9 cellular contexts compared by ENCODE assay signal in the genomic region with DNA sequence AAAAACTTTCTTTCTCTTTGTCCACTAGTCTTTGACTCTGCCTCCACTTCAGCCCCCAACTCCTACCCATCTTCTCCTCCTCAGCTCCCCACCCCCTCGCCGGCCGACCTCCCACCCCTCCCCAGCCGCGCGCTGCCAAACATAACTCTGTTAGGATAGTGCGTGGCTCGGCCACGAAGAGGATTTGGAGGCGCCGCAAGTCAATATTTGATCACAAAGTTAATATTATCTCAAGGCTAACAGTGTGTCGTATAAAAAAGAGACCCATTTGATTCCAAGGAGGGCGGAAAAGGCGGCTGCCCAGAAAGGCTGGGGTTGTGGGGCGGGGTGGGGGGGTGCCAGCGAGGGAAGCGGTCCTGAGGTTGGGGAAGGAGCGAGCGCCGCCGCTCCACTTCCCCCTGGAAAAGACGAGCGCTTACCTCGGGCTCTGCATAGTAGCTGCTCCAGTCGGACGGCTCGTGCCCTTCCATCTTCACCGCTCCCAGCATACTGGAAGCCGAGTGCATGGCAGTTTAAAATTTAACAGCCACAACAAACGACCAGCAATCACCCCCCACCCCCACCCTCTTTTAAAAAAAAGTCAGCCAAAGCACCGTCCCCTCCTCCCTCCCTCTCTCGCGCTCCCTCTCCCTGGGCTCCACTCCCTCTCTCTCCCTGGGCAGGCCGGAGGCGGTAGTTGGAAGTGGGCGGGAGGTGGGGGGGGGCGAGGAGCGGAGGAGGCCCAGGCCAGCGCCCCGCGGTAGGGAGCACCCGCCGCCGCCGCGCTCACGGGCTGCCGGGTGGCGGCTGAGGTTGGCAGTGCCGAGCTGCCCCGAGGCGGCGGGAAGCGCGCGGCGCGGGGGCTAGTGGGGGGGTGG. TPM values are rescaled to one million over a fixed set of nuclear protein-coding genes. Genes with fewer than 3 reads are reported as not detected.
DNase-seq lines count a peak whose midpoint lies in the region; ATAC-seq, FAIRE-seq and TF ChIP-seq lines count a peak whose summit lies in the region.
"Had no signal": no experiment of that assay in that cellular context is flagged by ENCODE, and none has a peak within 500 bp of the region (broad histone marks: within the 10 kb centered on the region; RNA-seq: fewer than 3 reads in every experiment).

A gene (minus strand): TSS at position 800 of the 857 bp plus-strand sequence. CDS start 294 bp downstream, at position 506.

- CTCF ChIA-PET in HepG2 (lab: Yijun Ruan, JAX; ENCODE audit: low intra/inter-chr PET ratio, low total read pairs) = interaction anchor here (0.7 to 5.0 kb wide), 5 partner anchors 94 to 250 kb away, joined by 3 to 83 read pairs (median 27); no protein-coding TSS in a partner anchor

- H3K79me2 ChIP-seq in HepG2 (ENCODE audit: insufficient read depth, low read length) = peaks cover 39% of the 10 kb centered on the region

- ATAC-seq in HepG2 (peak; percentile 63), HG03025 (IDR thresholded peaks at IDR 0.05; ENCODE audit: low FRiP score, unreplicated experiment) (no peak), Right ventricle myocardium inferior (no peak)

- no peak within 1 kb of the TSS for H2AFZ ChIP-seq in HepG2 (ENCODE audit: low read length)

- DNase-seq in cardiac muscle cell (ENCODE audit: low read depth in 1 of 2, low spot score in 1 of 2) (peak in 1 of 2 donors; percentile 10), cardiac septum (ENCODE audit: low spot score) (no peak), SJCRH30 (peak; percentile 60 to 66), HepG2 (ENCODE audit: low spot score) (peak; percentile 93), Right ventricle myocardium inferior (ENCODE audit: missing footprints) (no peak), dermis blood vessel endothelial cell (no peak)

- no TSS peak for BruUV-seq in HepG2 (replicated peaks; lab: Mats Ljungman, UMichigan)

- peaks cover 16% of the 10 kb centered on the region; the same call in 1 of the 2 replicates for H4K20me1 ChIP-seq in HepG2 (ENCODE audit: insufficient read depth, low read length)

- POLR2A ChIA-PET in HepG2 (lab: Yijun Ruan, JAX) = interaction anchor here (0.7 to 6.1 kb wide), 24 partner anchors 11 to 766 kb away, joined by 3 to 189 read pairs (median 8); a partner anchor contains a TSS

- peak within 1 kb of the TSS; percentile 83 for H3K9ac ChIP-seq in HepG2 (ENCODE audit: insufficient read depth, low read depth, low read length)

- H3K4me1 ChIP-seq in cardiac muscle cell (ENCODE audit: low read depth) (no peaks in the 10 kb centered on the region), SJCRH30 (no peaks in the 10 kb centered on the region), HepG2 (ENCODE audit: insufficient read depth, low read length) (peaks cover 60% of the 10 kb centered on the region), urinary bladder (ENCODE audit: insufficient read depth) (peaks cover 9% of the 10 kb centered on the region)

- H3K9me3 ChIP-seq in cardiac muscle cell (ENCODE audit: low read depth) = no peaks in the 10 kb centered on the region
- no peaks in the 10 kb centered on the region for H3K9me3 ChIP-seq in SJCRH30 (replicated peaks)
- no peaks in the 10 kb centered on the region for H3K9me3 ChIP-seq in HepG2 (ENCODE audit: low read length)

- intact Hi-C loops in cardiac septum (cut with DNase I) (no loop called here), HepG2 (cut with micrococcal nuclease; ENCODE audit: unreplicated experiment) (loop anchor here (1.0 to 2.0 kb wide), 5 partner anchors 50 to 179 kb away; no protein-coding TSS in a partner anchor), Right ventricle myocardium inferior (cut with DNase I) (no loop called here)

- peak within 1 kb of the TSS; percentile 89 for H3K4me2 ChIP-seq in HepG2 (ENCODE audit: low read depth, low read length)

- TF ChIP-seq POLR2A in HepG2 (IDR thresholded peaks at IDR 0.05; ENCODE audit: insufficient read depth in 1 of 2, low read depth in 2 of 2, low read length in 2 of 2) = peak; percentile 93 to 98

- WGBS in HepG2 (ENCODE audit: low lambda C conversion rate) = 2% methylated on average over 58 of the region's 58 CpGs
- under 1% methylated on average over 54 of the region's 58 CpGs for WGBS in urinary bladder

- peak; percentile 44; the same call in 1 of the 2 replicates for TF ChIP-seq RAD21 in HepG2 (CRISPR knock-in tag; IDR thresholded peaks at IDR 0.05)

- H3K27me3 ChIP-seq in cardiac muscle cell = peaks cover 100% of the 10 kb centered on the region
- H3K27me3 ChIP-seq in SJCRH30 = no peaks in the 10 kb centered on the region
- peaks cover 3 to 17% of the 10 kb centered on the region in 2 experiments; a peak in 4 of 5 replicates for H3K27me3 ChIP-seq in HepG2 (ENCODE audit: control insufficient read depth in 1 of 2, insufficient read depth in 2 of 2, low read length in 2 of 2)

- H3K27ac ChIP-seq in cardiac muscle cell (no peak within 1 kb of the TSS), SJCRH30 (peak within 1 kb of the TSS; percentile 45; the same call in 1 of the 2 replicates), HepG2 (ENCODE audit: extremely low read length, insufficient read depth, low read length) (peak within 1 kb of the TSS; percentile 80), urinary bladder (ENCODE audit: low read depth) (no peak within 1 kb of the TSS)
- H3K27ac ChIP-seq: HL-60 had no signal

- H3K4me3 ChIP-seq in cardiac muscle cell (peak within 1 kb of the TSS; percentile 3), SJCRH30 (peak within 1 kb of the TSS; percentile 66), HepG2 (replicated peaks in 1 of 3; ENCODE audit: insufficient read depth in 1 of 3, low read depth in 2 of 3, low read length in 3 of 3) (peak within 1 kb of the TSS; percentile 94 to 97 (median 96)), urinary bladder (ENCODE audit: low read depth, low read length) (peak within 1 kb of the TSS; percentile 14)

- peak; percentile 63 for FAIRE-seq in HepG2 (lab: Jason Lieb, UNC)

- in situ Hi-C loops in HepG2 (cut with HindIII; ENCODE audit: extremely low pct_ligation_motif_present, low pct_unique_long_range_greater_than_20kb) = no loop called here

- no peak for TF ChIP-seq CTCF in cardiac muscle cell (IDR thresholded peaks at IDR 0.05; ENCODE audit: low read depth, low read length)
- TF ChIP-seq CTCF in HepG2 (CRISPR knock-in tag; IDR thresholded peaks at IDR 0.05) = no peak; the same call in 1 of the 2 replicates

- H3K36me3 ChIP-seq in cardiac muscle cell (no peaks in the 10 kb centered on the region), SJCRH30 (peaks cover 2% of the 10 kb centered on the region; the same call in 1 of the 2 replicates), HepG2 (replicated peaks in 1 of 2; ENCODE audit: control insufficient read depth in 1 of 2, insufficient read depth in 2 of 2, low read length in 2 of 2) (peaks cover 5 to 16% of the 10 kb centered on the region in 2 experiments; a peak in 3 of 5 replicates), urinary bladder (ENCODE audit: insufficient read depth) (no peaks in the 10 kb centered on the region)

- peak; percentile 27 to 65; a peak in 2 of 4 replicates for TF ChIP-seq EP300 in HepG2 (IDR thresholded peaks at IDR 0.05; ENCODE audit: low read depth in 2 of 2, low read length in 2 of 2)
- TF ChIP-seq EP300 in HepG2 (CRISPR knock-in tag; IDR thresholded peaks at IDR 0.05; ENCODE audit: borderline replicate concordance) = 0 out of 2 replicates have a peak, but pooled peaks have one; percentile 53

TF ChIP-seq in HepG2, 621 proteins besides CTCF, POLR2A, EP300 and RAD21 (continues in another document):
- TF ChIP-seq GATAD1 (CRISPR knock-in tag; IDR thresholded peaks at IDR 0.05) (peak; percentile 11; the same call in 1 of the 2 replicates), ZNF773 (CRISPR knock-in tag; IDR thresholded peaks at IDR 0.05; ENCODE audit: borderline replicate concordance) (peak; percentile 47; the same call in 1 of the 2 replicates), SUZ12 (IDR thresholded peaks at IDR 0.05; ENCODE audit: low read depth, low read length) (no peak), ZNF569 (CRISPR knock-in tag; IDR thresholded peaks at IDR 0.05; ENCODE audit: borderline replicate concordance) (no peak), TAF1 (CRISPR knock-in tag; IDR thresholded peaks at IDR 0.05) (peak; percentile 84), FOXA1 (IDR thresholded peaks at IDR 0.05) (no peak), FOXA1 (CRISPR knock-in tag; IDR thresholded peaks at IDR 0.05) (0 out of 2 replicates have a peak, but pooled peaks have one; percentile 18), IRX3 (CRISPR knock-in tag; IDR thresholded peaks at IDR 0.05; ENCODE audit: borderline replicate concordance, low read depth) (peak; percentile 68; the same call in 1 of the 2 replicates), PCBP1 (IDR thresholded peaks at IDR 0.05; ENCODE audit: borderline replicate concordance, low read depth, low read length) (peak; percentile 87; the same call in 1 of the 2 replicates)

RNA-seq across cellular contexts. Expression of the gene that starts here (rescaled TPM):
- 0.24 TPM in 1 of 2 replicates, not detected in the other for total RNA-seq in cardiac muscle cell
- not detected in 2 replicates for polyA plus RNA-seq in cardiac muscle cell
- total RNA-seq in cardiac septum = not detected
- 2.7 and 3.2 TPM in 2 replicates for total RNA-seq in SJCRH30 (2014; rRNA removed; shearing (Covaris generic))
- 12.2 and 12.7 TPM in 2 replicates for total RNA-seq in HepG2 (2016; rRNA removed; fragmentation: Illumina TruSeq; extraction: Trizol)
- 4.6 and 4.9 TPM in 2 replicates for total RNA-seq in HepG2 (2016; cell fraction: cytosol; rRNA removed; fragmentation: Illumina TruSeq; extraction: Trizol; ENCODE audit: low read depth)
- total RNA-seq in HepG2 (2016; cell fraction: insoluble cytoplasmic fraction; rRNA removed; fragmentation: Illumina TruSeq; extraction: Trizol) = 10.8 and 13.2 TPM in 2 replicates
- 11.1 and 12.0 TPM in 2 replicates for total RNA-seq in HepG2 (2016; cell fraction: membrane; rRNA removed; fragmentation: Illumina TruSeq; extraction: Trizol)
- 11.8 and 11.9 TPM in 2 replicates for total RNA-seq in HepG2 (2016; cell fraction: nucleus; rRNA removed; fragmentation: Illumina TruSeq; extraction: Trizol)
- 8.8 and 12.2 TPM in 2 replicates for polyA plus RNA-seq in HepG2 (2011; rRNA removed)
- 5.0 and 7.0 TPM in 2 replicates for polyA plus RNA-seq in HepG2 (2011; cell fraction: cytosol; rRNA removed)
- polyA plus RNA-seq in HepG2 (2011; cell fraction: nucleus; rRNA removed) = 31.5 and 34.4 TPM in 2 replicates
- polyA plus RNA-seq in HepG2 (2012) = 33.6 and 38.4 TPM in 2 replicates
- polyA plus RNA-seq in HepG2 (2016; cell fraction: cytosol; fragmentation: Illumina TruSeq; extraction: Trizol; ENCODE audit: low read depth) = 4.4 TPM in 2 replicates
- polyA plus RNA-seq in HepG2 (2016; cell fraction: insoluble cytoplasmic fraction; fragmentation: Illumina TruSeq; extraction: Trizol; ENCODE audit: low read depth) = 22.9 and 28.4 TPM in 2 replicates
- 9.4 and 9.7 TPM in 2 replicates for polyA plus RNA-seq in HepG2 (2016; cell fraction: membrane; fragmentation: Illumina TruSeq; extraction: Trizol; ENCODE audit: low read depth)
- 30.5 and 31.3 TPM in 2 replicates for polyA plus RNA-seq in HepG2 (2016; cell fraction: nucleus; fragmentation: Illumina TruSeq; extraction: Trizol; ENCODE audit: insufficient read depth, low read depth)
- 12.8 TPM in 1 of 2 replicates, not detected in the other for polyA minus RNA-seq in HepG2 (2011; rRNA and poly(A)+ RNA removed; ENCODE audit: low replicate concordance)
- 12.6 and 15.2 TPM in 2 replicates for polyA minus RNA-seq in HepG2 (2011; cell fraction: cytosol; rRNA and poly(A)+ RNA removed)
- 6.7 and 9.3 TPM in 2 replicates for polyA minus RNA-seq in HepG2 (2011; cell fraction: nucleus; rRNA and poly(A)+ RNA removed)
- total RNA-seq in urinary bladder = not detected
- polyA plus RNA-seq in urinary bladder = not detected
- not detected for total RNA-seq in Right ventricle myocardium inferior
- total RNA-seq in dermis blood vessel endothelial cell = not detected in 2 replicates

Comparison
In these comparisons a context has a peak if more than half of its experiments do, and no peak if none do; other contexts are left out.
1. DNase-seq: peak in SJCRH30 (2 of 2) and HepG2 (single experiment); none in cardiac septum (single experiment), Right ventricle myocardium inferior (single experiment) and dermis blood vessel endothelial cell (single experiment).
2. H3K27ac ChIP-seq: peak in SJCRH30 (single experiment) and HepG2 (single experiment); none in cardiac muscle cell (single experiment) and urinary bladder (single experiment).
3. H3K4me3 ChIP-seq: peak in every context shown above with its lines; median percentile 96 in HepG2; 66 in SJCRH30; 14 in urinary bladder; 3 in cardiac muscle cell.